Comparison of ENCODE assay signal across 22 cellular contexts in genomic region chr14:68098834-68099233, GRCh38.
"Had no signal": no experiment of that assay in that cellular context is flagged by ENCODE, and none has a peak within 500 bp of the region (broad histone marks: within the 10 kb centered on the region; RNA-seq: fewer than 3 reads in every experiment).

No MANE protein-coding gene starts in this region.

- H3K27ac Mint-ChIP-seq: activated CD4-positive, alpha-beta memory T cell treated with anti-CD3 and anti-CD28 coated beads, Interleukin-2, amount 10 ng/mL, durations not matched to agents 7 days and 5 days; activated CD4-positive, alpha-beta T cell treated with anti-CD3 and anti-CD28 coated beads, Interleukin-2, amount 10 ng/mL, durations not matched to agents 24 days and 14 days; activated naive CD8-positive, alpha-beta T cell treated with anti-CD3 and anti-CD28 coated beads, Interleukin-2, amount 50 U/mL, for 24 hours; activated T-helper 1 cell treated with anti-CD3 and anti-CD28 coated beads, Interleukin-12 subunit alpha, Interleukin-12 subunit beta, Interleukin-2, Interleukin-4 antibody, amounts not matched to agents 30 ng/mL and 10 ng/mL and 1 ng/mL, durations not matched to agents 14 hours and 24 hours and 36 hours; immature natural killer cell had no signal

- H3K27ac ChIP-seq: brain microvascular endothelial cell, colonic mucosa, left ventricle myocardium inferior, right lobe of liver, SK-N-MC had no signal

- H3K4me3 Mint-ChIP-seq: activated CD4-positive, alpha-beta memory T cell treated with anti-CD3 and anti-CD28 coated beads, Interleukin-2, amount 10 ng/mL, durations not matched to agents 7 days and 5 days; activated CD4-positive, alpha-beta T cell treated with anti-CD3 and anti-CD28 coated beads, Interleukin-2, amount 10 ng/mL, durations not matched to agents 24 days and 14 days; activated naive CD8-positive, alpha-beta T cell treated with anti-CD3 and anti-CD28 coated beads, Interleukin-2, amount 50 U/mL, for 24 hours; activated T-helper 1 cell treated with anti-CD3 and anti-CD28 coated beads, Interleukin-12 subunit alpha, Interleukin-12 subunit beta, Interleukin-2, Interleukin-4 antibody, amounts not matched to agents 30 ng/mL and 10 ng/mL and 1 ng/mL, durations not matched to agents 14 hours and 24 hours and 36 hours; immature natural killer cell; nephron progenitor cell had no signal

- H3K27me3 Mint-ChIP-seq: activated CD4-positive, alpha-beta memory T cell treated with anti-CD3 and anti-CD28 coated beads, Interleukin-2, amount 10 ng/mL, durations not matched to agents 7 days and 5 days; activated CD4-positive, alpha-beta T cell treated with anti-CD3 and anti-CD28 coated beads, Interleukin-2, amount 10 ng/mL, durations not matched to agents 24 days and 14 days; activated naive CD8-positive, alpha-beta T cell treated with anti-CD3 and anti-CD28 coated beads, Interleukin-2, amount 50 U/mL, for 24 hours had no signal

- ATAC-seq: activated naive CD8-positive, alpha-beta T cell treated with anti-CD3 and anti-CD28 coated beads, Interleukin-2, amount 50 U/mL, for 24 hours; right lobe of liver had no signal

- H3K9me3 ChIP-seq: colonic mucosa, pancreas had no signal

- DNase-seq: activated CD4-positive, alpha-beta memory T cell treated with anti-CD3 and anti-CD28 coated beads, Interleukin-2, amount 10 ng/mL, durations not matched to agents 7 days and 5 days; activated CD4-positive, alpha-beta T cell treated with anti-CD3 and anti-CD28 coated beads, Interleukin-2, amount 10 ng/mL, durations not matched to agents 24 days and 14 days; activated gamma-delta T cell; activated naive CD4-positive, alpha-beta T cell treated with anti-CD3 and anti-CD28 coated beads, Interleukin-2, amount 50 U/mL, for 16 hours; activated naive CD8-positive, alpha-beta T cell treated with anti-CD3 and anti-CD28 coated beads, Interleukin-2, amount 50 U/mL, for 24 hours; brain microvascular endothelial cell; central memory CD4-positive, alpha-beta T cell; colonic mucosa; foreskin fibroblast; immature natural killer cell; left ventricle myocardium inferior; nephron progenitor cell; pancreas; right lobe of liver; SHP77 treated with DMSO at 0.1 percent for 48 hours; stimulated activated CD4-positive, alpha-beta T cell treated with anti-CD3 and anti-CD28 coated beads, Interleukin-15, amount 100 ng/mL, for 24 hours; stimulated activated CD4-positive, alpha-beta T cell treated with anti-CD3 and anti-CD28 coated beads, Interleukin-4, amount 100 ng/mL, for 1 hour; stimulated activated naive CD4-positive, alpha-beta T cell; T-helper 2 cell had no signal

- H3K4me1 Mint-ChIP-seq: activated CD4-positive, alpha-beta memory T cell treated with anti-CD3 and anti-CD28 coated beads, Interleukin-2, amount 10 ng/mL, durations not matched to agents 7 days and 5 days; activated CD4-positive, alpha-beta T cell treated with anti-CD3 and anti-CD28 coated beads, Interleukin-2, amount 10 ng/mL, durations not matched to agents 24 days and 14 days had no signal

- H3K4me1 ChIP-seq: colonic mucosa, right lobe of liver had no signal

- H3K4me3 ChIP-seq: colonic mucosa, left ventricle myocardium inferior, pancreas, right lobe of liver, SK-N-MC, smooth muscle cell had no signal

- H3K36me3 ChIP-seq: brain microvascular endothelial cell, colonic mucosa, pancreas, right lobe of liver had no signal

- H3K27me3 ChIP-seq: brain microvascular endothelial cell, colonic mucosa, pancreas, right lobe of liver had no signal
